ENCODE assay signal across 1 cellular context in the genomic region with DNA sequence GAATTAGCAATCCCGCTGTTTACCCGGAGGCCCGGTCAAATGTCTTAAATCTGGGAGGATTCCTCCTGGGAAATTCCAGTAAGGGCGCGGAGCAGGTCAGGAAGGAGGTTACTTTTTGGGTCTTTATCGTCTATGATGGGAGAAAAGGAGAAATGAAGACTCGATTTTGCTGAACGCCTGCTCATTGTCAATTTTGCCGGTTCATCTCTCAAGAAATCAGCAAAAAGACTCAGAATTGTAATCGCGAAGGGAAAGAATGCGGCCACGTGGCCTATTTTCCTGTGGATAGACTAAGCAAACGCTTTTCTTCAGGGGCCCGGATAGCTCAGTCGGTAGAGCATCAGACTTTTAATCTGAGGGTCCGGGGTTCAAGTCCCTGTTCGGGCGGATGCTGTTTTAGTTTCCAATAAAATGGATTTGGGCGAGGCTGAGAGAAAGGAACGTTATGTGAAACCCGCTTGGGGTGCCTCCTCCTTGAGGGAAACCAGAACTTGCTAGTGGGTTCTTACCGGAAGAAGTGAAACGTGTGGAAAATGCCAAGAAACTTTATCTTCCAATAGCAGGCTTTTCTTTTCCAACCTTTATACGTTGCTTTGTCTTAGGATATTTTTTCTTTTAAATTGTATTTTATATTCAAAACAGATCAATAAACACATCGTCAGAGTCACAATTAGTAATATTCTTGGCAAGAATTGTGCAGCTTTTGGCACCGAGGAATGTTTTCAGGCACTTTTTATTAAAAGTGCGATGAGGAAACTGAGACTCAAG.
TF ChIP-seq lines count a peak whose summit lies in the region.

No MANE protein-coding gene starts in this region.

TF ChIP-seq in WTC11, 78 proteins besides CTCF, POLR2A, EP300 and RAD21 (continued from another document):
- TF ChIP-seq, protein P1, sequence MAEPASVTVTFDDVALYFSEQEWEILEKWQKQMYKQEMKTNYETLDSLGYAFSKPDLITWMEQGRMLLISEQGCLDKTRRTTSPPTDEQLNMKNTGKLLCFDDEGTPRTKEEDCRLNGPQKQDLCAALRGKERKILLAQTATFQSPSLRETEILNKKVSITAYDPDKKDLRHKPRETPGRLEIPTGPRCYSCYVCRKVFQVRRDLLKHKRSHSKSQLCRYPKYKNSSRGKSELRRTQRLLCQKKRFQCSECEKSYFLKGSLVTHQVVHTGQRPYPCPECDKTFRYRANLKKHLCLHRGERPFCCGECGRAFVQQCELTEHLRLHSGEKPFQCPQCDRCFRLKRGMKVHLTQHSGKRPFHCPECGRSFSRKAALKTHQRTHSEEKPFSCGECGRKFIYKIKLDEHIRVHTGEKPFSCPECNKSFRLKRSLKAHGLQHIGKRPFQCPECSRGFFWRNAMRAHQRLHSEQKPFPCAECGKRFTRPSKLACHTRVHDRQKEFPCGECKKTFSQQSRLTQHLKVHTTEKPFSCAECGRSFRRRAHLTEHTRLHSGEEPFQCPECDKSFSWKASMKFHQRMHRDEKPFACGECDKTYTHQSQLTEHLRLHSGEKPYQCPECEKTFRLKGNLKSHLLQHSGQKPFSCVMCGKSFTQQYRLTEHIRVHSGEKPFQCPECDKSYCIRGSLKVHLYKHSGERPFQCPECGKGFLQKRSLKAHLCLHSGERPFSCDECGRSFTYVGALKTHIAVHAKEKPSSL (CRISPR knock-in tag; conservative IDR thresholded peaks at IDR 0.05), result no peak
- TF ChIP-seq, protein P2, sequence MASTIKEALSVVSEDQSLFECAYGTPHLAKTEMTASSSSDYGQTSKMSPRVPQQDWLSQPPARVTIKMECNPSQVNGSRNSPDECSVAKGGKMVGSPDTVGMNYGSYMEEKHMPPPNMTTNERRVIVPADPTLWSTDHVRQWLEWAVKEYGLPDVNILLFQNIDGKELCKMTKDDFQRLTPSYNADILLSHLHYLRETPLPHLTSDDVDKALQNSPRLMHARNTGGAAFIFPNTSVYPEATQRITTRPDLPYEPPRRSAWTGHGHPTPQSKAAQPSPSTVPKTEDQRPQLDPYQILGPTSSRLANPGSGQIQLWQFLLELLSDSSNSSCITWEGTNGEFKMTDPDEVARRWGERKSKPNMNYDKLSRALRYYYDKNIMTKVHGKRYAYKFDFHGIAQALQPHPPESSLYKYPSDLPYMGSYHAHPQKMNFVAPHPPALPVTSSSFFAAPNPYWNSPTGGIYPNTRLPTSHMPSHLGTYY (CRISPR knock-in tag; IDR thresholded peaks at IDR 0.05), result no peak
- TF ChIP-seq, protein P3, sequence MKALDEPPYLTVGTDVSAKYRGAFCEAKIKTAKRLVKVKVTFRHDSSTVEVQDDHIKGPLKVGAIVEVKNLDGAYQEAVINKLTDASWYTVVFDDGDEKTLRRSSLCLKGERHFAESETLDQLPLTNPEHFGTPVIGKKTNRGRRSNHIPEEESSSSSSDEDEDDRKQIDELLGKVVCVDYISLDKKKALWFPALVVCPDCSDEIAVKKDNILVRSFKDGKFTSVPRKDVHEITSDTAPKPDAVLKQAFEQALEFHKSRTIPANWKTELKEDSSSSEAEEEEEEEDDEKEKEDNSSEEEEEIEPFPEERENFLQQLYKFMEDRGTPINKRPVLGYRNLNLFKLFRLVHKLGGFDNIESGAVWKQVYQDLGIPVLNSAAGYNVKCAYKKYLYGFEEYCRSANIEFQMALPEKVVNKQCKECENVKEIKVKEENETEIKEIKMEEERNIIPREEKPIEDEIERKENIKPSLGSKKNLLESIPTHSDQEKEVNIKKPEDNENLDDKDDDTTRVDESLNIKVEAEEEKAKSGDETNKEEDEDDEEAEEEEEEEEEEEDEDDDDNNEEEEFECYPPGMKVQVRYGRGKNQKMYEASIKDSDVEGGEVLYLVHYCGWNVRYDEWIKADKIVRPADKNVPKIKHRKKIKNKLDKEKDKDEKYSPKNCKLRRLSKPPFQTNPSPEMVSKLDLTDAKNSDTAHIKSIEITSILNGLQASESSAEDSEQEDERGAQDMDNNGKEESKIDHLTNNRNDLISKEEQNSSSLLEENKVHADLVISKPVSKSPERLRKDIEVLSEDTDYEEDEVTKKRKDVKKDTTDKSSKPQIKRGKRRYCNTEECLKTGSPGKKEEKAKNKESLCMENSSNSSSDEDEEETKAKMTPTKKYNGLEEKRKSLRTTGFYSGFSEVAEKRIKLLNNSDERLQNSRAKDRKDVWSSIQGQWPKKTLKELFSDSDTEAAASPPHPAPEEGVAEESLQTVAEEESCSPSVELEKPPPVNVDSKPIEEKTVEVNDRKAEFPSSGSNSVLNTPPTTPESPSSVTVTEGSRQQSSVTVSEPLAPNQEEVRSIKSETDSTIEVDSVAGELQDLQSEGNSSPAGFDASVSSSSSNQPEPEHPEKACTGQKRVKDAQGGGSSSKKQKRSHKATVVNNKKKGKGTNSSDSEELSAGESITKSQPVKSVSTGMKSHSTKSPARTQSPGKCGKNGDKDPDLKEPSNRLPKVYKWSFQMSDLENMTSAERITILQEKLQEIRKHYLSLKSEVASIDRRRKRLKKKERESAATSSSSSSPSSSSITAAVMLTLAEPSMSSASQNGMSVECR (CRISPR knock-in tag; IDR thresholded peaks at IDR 0.05; ENCODE audit: borderline replicate concordance), result no peak
